16 cellular contexts compared by ENCODE assay signal in genomic region chr14:102811971-102812370, GRCh38. TPM values are rescaled to one million over a fixed set of nuclear protein-coding genes. Genes with fewer than 3 reads are reported as not detected.
DNase-seq lines count a peak whose midpoint lies in the region; ATAC-seq and TF ChIP-seq lines count a peak whose summit lies in the region.
"Had no signal": no experiment of that assay in that cellular context is flagged by ENCODE, and none has a peak within 500 bp of the region (broad histone marks: within the 10 kb centered on the region; RNA-seq: fewer than 3 reads in every experiment).

No MANE protein-coding gene starts in this region.

- H3K9me3 Mint-ChIP-seq in activated CD4-positive, alpha-beta memory T cell treated with anti-CD3 and anti-CD28 coated beads for 36 hours, result no peaks in the 10 kb centered on the region
- H3K9me3 Mint-ChIP-seq in activated CD4-positive, alpha-beta memory T cell treated with anti-CD3 and anti-CD28 coated beads, Interleukin-2, amount 10 ng/mL, durations not matched to agents 7 days and 5 days, result no peaks in the 10 kb centered on the region
- H3K9me3 Mint-ChIP-seq in CD4-positive, CD25-positive, alpha-beta regulatory T cell, result no peaks in the 10 kb centered on the region
- H3K9me3 Mint-ChIP-seq in activated T-helper 1 cell treated with anti-CD3 and anti-CD28 coated beads, Interleukin-12 subunit alpha, Interleukin-12 subunit beta, Interleukin-2, Interleukin-4 antibody, amounts not matched to agents 30 ng/mL and 10 ng/mL and 1 ng/mL, durations not matched to agents 14 hours and 24 hours and 36 hours, result no peaks in the 10 kb centered on the region

- no peak overlapping the region for H3K4me3 Mint-ChIP-seq in activated CD4-positive, alpha-beta memory T cell treated with anti-CD3 and anti-CD28 coated beads for 36 hours
- H3K4me3 Mint-ChIP-seq in activated CD4-positive, alpha-beta memory T cell treated with anti-CD3 and anti-CD28 coated beads, Interleukin-2, amount 10 ng/mL, durations not matched to agents 7 days and 5 days, result no peak overlapping the region
- peak overlapping the region in 2 of 4 donors; percentile 1 to 4 for H3K4me3 Mint-ChIP-seq in CD4-positive, CD25-positive, alpha-beta regulatory T cell
- no peak overlapping the region for H3K4me3 Mint-ChIP-seq in activated T-helper 1 cell treated with anti-CD3 and anti-CD28 coated beads, Interleukin-12 subunit alpha, Interleukin-12 subunit beta, Interleukin-2, Interleukin-4 antibody, amounts not matched to agents 30 ng/mL and 10 ng/mL and 1 ng/mL, durations not matched to agents 14 hours and 24 hours and 36 hours

- no peaks in the 10 kb centered on the region for H3K27me3 ChIP-seq in CD4-positive, CD25-positive, alpha-beta regulatory T cell (ENCODE audit: control insufficient read depth, insufficient read depth, low read length)

- peak overlapping the region; percentile 55 for H3K27ac ChIP-seq in CD4-positive, CD25-positive, alpha-beta regulatory T cell (ENCODE audit: insufficient read depth, low read length, poor library complexity, severe bottlenecking)
- H3K27ac ChIP-seq: GM23248 had no signal

- CTCF ChIA-PET in activated CD4-positive, alpha-beta memory T cell treated with anti-CD3 and anti-CD28 coated beads for 36 hours (lab: Charles Lee), result interaction anchor here (0.7 kb wide), 1 partner anchor 13 kb away, joined by 3 read pairs; no protein-coding TSS in a partner anchor
- CTCF ChIA-PET in activated CD4-positive, alpha-beta memory T cell treated with anti-CD3 and anti-CD28 coated beads, Interleukin-2, amount 10 ng/mL, durations not matched to agents 7 days and 5 days (lab: Charles Lee), result interaction anchor here (0.6 to 1.3 kb wide), 2 partner anchors 20 to 28 kb away, joined by 3 to 4 read pairs; no protein-coding TSS in a partner anchor
- CTCF ChIA-PET in HEK293T (lab: Yijun Ruan, JAX), result interaction anchor here (0.7 kb wide), 1 partner anchor 26 kb away, joined by 3 read pairs; no protein-coding TSS in a partner anchor

- peak overlapping the region; percentile 59 for H3K27ac Mint-ChIP-seq in activated CD4-positive, alpha-beta memory T cell treated with anti-CD3 and anti-CD28 coated beads for 36 hours
- no peak overlapping the region for H3K27ac Mint-ChIP-seq in activated CD4-positive, alpha-beta memory T cell treated with anti-CD3 and anti-CD28 coated beads, Interleukin-2, amount 10 ng/mL, durations not matched to agents 7 days and 5 days
- peak overlapping the region in 2 of 3 donors; percentile 26 to 57 for H3K27ac Mint-ChIP-seq in CD4-positive, CD25-positive, alpha-beta regulatory T cell
- peak overlapping the region; percentile 6 for H3K27ac Mint-ChIP-seq in activated T-helper 1 cell treated with anti-CD3 and anti-CD28 coated beads, Interleukin-12 subunit alpha, Interleukin-12 subunit beta, Interleukin-2, Interleukin-4 antibody, amounts not matched to agents 30 ng/mL and 10 ng/mL and 1 ng/mL, durations not matched to agents 14 hours and 24 hours and 36 hours

- no peak for ATAC-seq in CD4-positive, CD25-positive, alpha-beta regulatory T cell (ENCODE audit: low read depth in 2 of 2)
- ATAC-seq: HCT116 had no signal

- H3K4me1 ChIP-seq in CD4-positive, CD25-positive, alpha-beta regulatory T cell (ENCODE audit: control insufficient read depth, insufficient read depth, low read length, poor library complexity, severe bottlenecking), result peaks cover 45% of the 10 kb centered on the region

- POLR2A ChIA-PET in activated CD4-positive, alpha-beta memory T cell treated with anti-CD3 and anti-CD28 coated beads for 36 hours (lab: Charles Lee), result interaction anchor here (1.1 kb wide), 1 partner anchor 10 kb away, joined by 3 read pairs; no protein-coding TSS in a partner anchor
- POLR2A ChIA-PET in activated CD4-positive, alpha-beta memory T cell treated with anti-CD3 and anti-CD28 coated beads, Interleukin-2, amount 10 ng/mL, durations not matched to agents 7 days and 5 days (lab: Charles Lee), result no interaction called here
- POLR2A ChIA-PET in HEK293T (lab: Yijun Ruan, JAX), result no interaction called here

- DNase-seq in activated CD4-positive, alpha-beta memory T cell treated with anti-CD3 and anti-CD28 coated beads for 36 hours, result no peak
- DNase-seq in activated CD4-positive, alpha-beta memory T cell treated with anti-CD3 and anti-CD28 coated beads, Interleukin-2, amount 10 ng/mL, durations not matched to agents 7 days and 5 days, result no peak
- no peak for DNase-seq in CD4-positive, CD25-positive, alpha-beta regulatory T cell
- no peak for DNase-seq in activated T-helper 1 cell treated with anti-CD3 and anti-CD28 coated beads, Interleukin-12 subunit alpha, Interleukin-12 subunit beta, Interleukin-2, Interleukin-4 antibody, amounts not matched to agents 30 ng/mL and 10 ng/mL and 1 ng/mL, durations not matched to agents 14 hours and 24 hours and 36 hours (ENCODE audit: low spot score)
- DNase-seq in lung microvascular endothelial cell (ENCODE audit: low read depth in 2 of 2), result peak; percentile 18 to 56
- DNase-seq in foreskin fibroblast, result no peak
- DNase-seq in hepatic stellate cell (ENCODE audit: low spot score), result no peak
- DNase-seq in HEK293T (ENCODE audit: extremely low spot score), result no peak
- DNase-seq: DND-41, GDM1, GM23248, MV-4-11, NCI-H1417 treated with DMSO at 0.1 percent for 48 hours, NCI-H2029, NCI-H524 had no signal

- peaks cover 81% of the 10 kb centered on the region for H3K4me1 Mint-ChIP-seq in activated CD4-positive, alpha-beta memory T cell treated with anti-CD3 and anti-CD28 coated beads for 36 hours (ENCODE audit: low read depth)
- H3K4me1 Mint-ChIP-seq in activated CD4-positive, alpha-beta memory T cell treated with anti-CD3 and anti-CD28 coated beads, Interleukin-2, amount 10 ng/mL, durations not matched to agents 7 days and 5 days, result peaks cover 69% of the 10 kb centered on the region
- peaks cover 38 to 86% (median 56%) of the 10 kb centered on the region in 4 donors for H3K4me1 Mint-ChIP-seq in CD4-positive, CD25-positive, alpha-beta regulatory T cell
- peaks cover 72% of the 10 kb centered on the region for H3K4me1 Mint-ChIP-seq in activated T-helper 1 cell treated with anti-CD3 and anti-CD28 coated beads, Interleukin-12 subunit alpha, Interleukin-12 subunit beta, Interleukin-2, Interleukin-4 antibody, amounts not matched to agents 30 ng/mL and 10 ng/mL and 1 ng/mL, durations not matched to agents 14 hours and 24 hours and 36 hours (ENCODE audit: low read depth)

- intact Hi-C loops in activated CD4-positive, alpha-beta memory T cell treated with anti-CD3 and anti-CD28 coated beads for 36 hours (cut with micrococcal nuclease), result no loop called here
- intact Hi-C loops in activated T-helper 1 cell treated with anti-CD3 and anti-CD28 coated beads, Interleukin-12 subunit alpha, Interleukin-12 subunit beta, Interleukin-2, Interleukin-4 antibody, amounts not matched to agents 30 ng/mL and 10 ng/mL and 1 ng/mL, durations not matched to agents 14 hours and 24 hours and 36 hours (cut with micrococcal nuclease), result no loop called here

- TF ChIP-seq CTCF in foreskin fibroblast (IDR thresholded peaks at IDR 0.05; ENCODE audit: low read depth, low read length), result no peak

- H3K9me3 ChIP-seq in CD4-positive, CD25-positive, alpha-beta regulatory T cell (ENCODE audit: control insufficient read depth in 2 of 2, low read length in 2 of 2), result no peaks in the 10 kb centered on the region

- H3K27me3 Mint-ChIP-seq in activated CD4-positive, alpha-beta memory T cell treated with anti-CD3 and anti-CD28 coated beads for 36 hours, result no peaks in the 10 kb centered on the region
- no peaks in the 10 kb centered on the region for H3K27me3 Mint-ChIP-seq in activated CD4-positive, alpha-beta memory T cell treated with anti-CD3 and anti-CD28 coated beads, Interleukin-2, amount 10 ng/mL, durations not matched to agents 7 days and 5 days
- H3K27me3 Mint-ChIP-seq in CD4-positive, CD25-positive, alpha-beta regulatory T cell, result no peaks in the 10 kb centered on the region
- no peaks in the 10 kb centered on the region for H3K27me3 Mint-ChIP-seq in activated T-helper 1 cell treated with anti-CD3 and anti-CD28 coated beads, Interleukin-12 subunit alpha, Interleukin-12 subunit beta, Interleukin-2, Interleukin-4 antibody, amounts not matched to agents 30 ng/mL and 10 ng/mL and 1 ng/mL, durations not matched to agents 14 hours and 24 hours and 36 hours (ENCODE audit: insufficient read depth)

- H3K4me3 ChIP-seq in CD4-positive, CD25-positive, alpha-beta regulatory T cell (ENCODE audit: low read depth, low read length), result peak overlapping the region; percentile 22
- no peak overlapping the region for H3K4me3 ChIP-seq in foreskin fibroblast (ENCODE audit: low read depth in 1 of 2, low read length in 2 of 2)
- H3K4me3 ChIP-seq: GM23248 had no signal

- peaks cover 54% of the 10 kb centered on the region for H3K36me3 Mint-ChIP-seq in activated CD4-positive, alpha-beta memory T cell treated with anti-CD3 and anti-CD28 coated beads for 36 hours
- H3K36me3 Mint-ChIP-seq in activated CD4-positive, alpha-beta memory T cell treated with anti-CD3 and anti-CD28 coated beads, Interleukin-2, amount 10 ng/mL, durations not matched to agents 7 days and 5 days (ENCODE audit: low read depth), result peaks cover 39% of the 10 kb centered on the region
- peaks cover 39% of the 10 kb centered on the region for H3K36me3 Mint-ChIP-seq in CD4-positive, CD25-positive, alpha-beta regulatory T cell
- H3K36me3 Mint-ChIP-seq in activated T-helper 1 cell treated with anti-CD3 and anti-CD28 coated beads, Interleukin-12 subunit alpha, Interleukin-12 subunit beta, Interleukin-2, Interleukin-4 antibody, amounts not matched to agents 30 ng/mL and 10 ng/mL and 1 ng/mL, durations not matched to agents 14 hours and 24 hours and 36 hours (ENCODE audit: low read depth), result peaks cover 41% of the 10 kb centered on the region

- H3K36me3 ChIP-seq in CD4-positive, CD25-positive, alpha-beta regulatory T cell (ENCODE audit: control insufficient read depth, insufficient read depth, low read length), result peaks cover 5% of the 10 kb centered on the region

TF ChIP-seq in HEK293T, 16 proteins besides CTCF, POLR2A, EP300 and RAD21 (continues in another document):
- TF ChIP-seq ELF4 (IDR thresholded peaks at IDR 0.05), result no peak
- no peak for TF ChIP-seq HDGF (IDR thresholded peaks at IDR 0.05; ENCODE audit: borderline replicate concordance)
- TF ChIP-seq CTBP1 (IDR thresholded peaks at IDR 0.05; ENCODE audit: borderline replicate concordance), result no peak
- TF ChIP-seq NFRKB (IDR thresholded peaks at IDR 0.05), result no peak

RNA-seq across cellular contexts. Expression of gene TRAF3, which starts 34.7 kb away (rescaled TPM):
- 10 to 100 TPM; 68.8 to 73.6 TPM for total RNA-seq in activated CD4-positive, alpha-beta memory T cell treated with anti-CD3 and anti-CD28 coated beads for 36 hours
- 10 to 100 TPM; 37.4 to 38.9 TPM for total RNA-seq in activated CD4-positive, alpha-beta memory T cell treated with anti-CD3 and anti-CD28 coated beads, Interleukin-2, amount 10 ng/mL, durations not matched to agents 7 days and 5 days
- 71.2 TPM for total RNA-seq in CD4-positive, CD25-positive, alpha-beta regulatory T cell
- polyA plus RNA-seq in CD4-positive, CD25-positive, alpha-beta regulatory T cell, result 10 to 100 TPM; 17.7 to 26.9 (median 20.4) TPM
- total RNA-seq in activated T-helper 1 cell treated with anti-CD3 and anti-CD28 coated beads, Interleukin-12 subunit alpha, Interleukin-12 subunit beta, Interleukin-2, Interleukin-4 antibody, amounts not matched to agents 30 ng/mL and 10 ng/mL and 1 ng/mL, durations not matched to agents 14 hours and 24 hours and 36 hours, result 69.2 and 73.1 TPM in 2 replicates
- total RNA-seq in lung microvascular endothelial cell, result 8.5 and 10.7 TPM in 2 replicates

Comparison
In these comparisons a context has a peak if more than half of its experiments do, and no peak if none do; other contexts are left out.
1. DNase-seq: peak in lung microvascular endothelial cell (2 of 2); none in activated CD4-positive, alpha-beta memory T cell treated with anti-CD3 and anti-CD28 coated beads for 36 hours (single experiment), activated CD4-positive, alpha-beta memory T cell treated with anti-CD3 and anti-CD28 coated beads, Interleukin-2, amount 10 ng/mL, durations not matched to agents 7 days and 5 days (single experiment), CD4-positive, CD25-positive, alpha-beta regulatory T cell (0 of 3), activated T-helper 1 cell treated with anti-CD3 and anti-CD28 coated beads, Interleukin-12 subunit alpha, Interleukin-12 subunit beta, Interleukin-2, Interleukin-4 antibody, amounts not matched to agents 30 ng/mL and 10 ng/mL and 1 ng/mL, durations not matched to agents 14 hours and 24 hours and 36 hours (single experiment), foreskin fibroblast (0 of 2), hepatic stellate cell (single experiment) and HEK293T (single experiment).